ENCODE assay signal across 2 cellular contexts in the genomic region with DNA sequence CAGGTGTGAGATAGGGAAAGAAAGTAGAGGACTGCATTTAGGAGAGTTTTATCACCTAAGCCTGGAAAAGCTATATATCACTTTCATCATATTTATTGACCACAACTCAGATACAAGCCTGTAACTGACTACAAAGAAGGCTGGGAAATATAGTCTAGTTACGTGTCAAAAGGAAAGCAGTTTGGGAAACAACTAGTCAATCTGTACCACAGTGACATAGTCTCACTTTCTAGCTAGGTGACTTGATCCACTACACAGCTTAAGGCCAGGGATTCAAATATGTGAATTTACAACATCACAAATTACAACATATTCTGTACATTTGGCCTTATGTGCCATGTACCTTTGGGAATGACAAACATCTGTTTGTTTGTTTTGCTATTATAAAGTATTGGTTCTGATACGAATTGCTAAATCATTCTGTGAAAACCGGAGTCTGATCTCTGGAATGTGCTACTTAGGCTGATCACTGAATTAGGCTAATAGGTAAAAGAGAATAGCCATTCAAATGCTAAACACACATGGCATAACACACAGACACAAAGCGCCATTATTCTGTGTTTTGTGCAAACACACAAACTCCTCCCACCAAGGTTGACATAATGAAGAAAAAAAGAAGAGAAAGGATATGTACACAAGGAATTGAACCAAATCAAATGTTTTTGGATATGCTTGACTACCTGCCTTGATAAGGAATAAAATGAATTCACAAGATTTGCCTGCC.
TF ChIP-seq lines count a peak whose summit lies in the region.

No MANE protein-coding gene starts in this region.

TF ChIP-seq in IMR-90, 13 proteins besides CTCF, POLR2A, EP300 and RAD21:
- TF ChIP-seq, protein P1, sequence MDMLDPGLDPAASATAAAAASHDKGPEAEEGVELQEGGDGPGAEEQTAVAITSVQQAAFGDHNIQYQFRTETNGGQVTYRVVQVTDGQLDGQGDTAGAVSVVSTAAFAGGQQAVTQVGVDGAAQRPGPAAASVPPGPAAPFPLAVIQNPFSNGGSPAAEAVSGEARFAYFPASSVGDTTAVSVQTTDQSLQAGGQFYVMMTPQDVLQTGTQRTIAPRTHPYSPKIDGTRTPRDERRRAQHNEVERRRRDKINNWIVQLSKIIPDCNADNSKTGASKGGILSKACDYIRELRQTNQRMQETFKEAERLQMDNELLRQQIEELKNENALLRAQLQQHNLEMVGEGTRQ (IDR thresholded peaks at IDR 0.05; ENCODE audit: low read depth, low read length) = no peak
- TF ChIP-seq CHD1 (IDR thresholded peaks at IDR 0.05; ENCODE audit: low read depth, low read length) (no peak), BHLHE40 (IDR thresholded peaks at IDR 0.05; ENCODE audit: low read depth, low read length) (no peak), CEBPB (IDR thresholded peaks at IDR 0.05; ENCODE audit: low read depth, low read length) (no peak), MAZ (IDR thresholded peaks at IDR 0.05; ENCODE audit: borderline replicate concordance, low read depth, low read length) (no peak), RFX5 (IDR thresholded peaks at IDR 0.05; ENCODE audit: low read depth, low read length) (no peak), NFE2L2 (IDR thresholded peaks at IDR 0.05; ENCODE audit: low read depth, low read length) (no peak), FOS (IDR thresholded peaks at IDR 0.05; ENCODE audit: low read depth, low read length) (no peak), MXI1 (IDR thresholded peaks at IDR 0.05; ENCODE audit: borderline replicate concordance, low read depth, low read length) (no peak)

TF ChIP-seq in H1, 55 proteins besides CTCF, POLR2A, EP300 and RAD21:
- TF ChIP-seq RFX5 (IDR thresholded peaks at IDR 0.05; ENCODE audit: borderline replicate concordance, low read depth, low read length) = no peak
- no peak for TF ChIP-seq SUZ12 (IDR thresholded peaks at IDR 0.05; ENCODE audit: low read length)
- TF ChIP-seq BACH1 (IDR thresholded peaks at IDR 0.05; ENCODE audit: low read length) = no peak
- TF ChIP-seq, protein P2, sequence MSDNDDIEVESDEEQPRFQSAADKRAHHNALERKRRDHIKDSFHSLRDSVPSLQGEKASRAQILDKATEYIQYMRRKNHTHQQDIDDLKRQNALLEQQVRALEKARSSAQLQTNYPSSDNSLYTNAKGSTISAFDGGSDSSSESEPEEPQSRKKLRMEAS (IDR thresholded peaks at IDR 0.05) = no peak
- TF ChIP-seq CBX5 (IDR thresholded peaks at IDR 0.05; ENCODE audit: low read depth, low read length) = no peak
- TF ChIP-seq TAF7 (optimal IDR thresholded peaks at IDR 0.05; ENCODE audit: borderline replicate concordance, low read depth, low read length) = no peak
- no peak for TF ChIP-seq YY1 (IDR thresholded peaks at IDR 0.05; ENCODE audit: low read depth, low read length)
- no peak for TF ChIP-seq KDM5A (IDR thresholded peaks at IDR 0.05; ENCODE audit: low read length)
- TF ChIP-seq NANOG (IDR thresholded peaks at IDR 0.05; ENCODE audit: insufficient read depth, low read depth, low read length, poor library complexity, severe bottlenecking) = no peak
